In genomic region chrX:123626962-123627361, GRCh38 we compare ENCODE assay signal across 12 cellular contexts.
DNase-seq lines count a peak whose midpoint lies in the region; ATAC-seq, FAIRE-seq and TF ChIP-seq lines count a peak whose summit lies in the region.
"Had no signal": no experiment of that assay in that cellular context is flagged by ENCODE, and none has a peak within 500 bp of the region (broad histone marks: within the 10 kb centered on the region; RNA-seq: fewer than 3 reads in every experiment).

No MANE protein-coding gene starts in this region.

- H3K27ac Mint-ChIP-seq in activated naive CD8-positive, alpha-beta T cell: peak overlapping the region; percentile 64

- H3K27ac ChIP-seq in lung (ENCODE audit: low read depth in 1 of 2, low read length in 1 of 2): no peak overlapping the region
- H3K27ac ChIP-seq: HL-60 had no signal

- H3K27me3 Mint-ChIP-seq in activated naive CD8-positive, alpha-beta T cell: no peaks in the 10 kb centered on the region

- no peaks in the 10 kb centered on the region for H3K4me1 ChIP-seq in lung (ENCODE audit: control insufficient read depth in 2 of 2, insufficient read depth in 2 of 2, low read length in 2 of 2)

- H3K9me3 ChIP-seq in lung (ENCODE audit: control insufficient read depth in 2 of 2, insufficient read depth in 1 of 2, low read length in 1 of 2): no peaks in the 10 kb centered on the region

- peaks cover 7% of the 10 kb centered on the region for H3K4me1 Mint-ChIP-seq in activated naive CD8-positive, alpha-beta T cell (ENCODE audit: low read depth)

- H3K36me3 Mint-ChIP-seq in activated naive CD8-positive, alpha-beta T cell: peaks cover 7% of the 10 kb centered on the region

- no peak for TF ChIP-seq CTCF in lung (IDR thresholded peaks at IDR 0.05; ENCODE audit: control extremely low read depth, extremely low read depth)

- peak; percentile 48 for ATAC-seq in lung (ENCODE audit: insufficient read depth, low FRiP score)
- no peak for ATAC-seq in GM21528 (IDR thresholded peaks at IDR 0.05; ENCODE audit: low FRiP score, unreplicated experiment)
- ATAC-seq in left lobe of liver: no peak

- no peak overlapping the region for H3K4me3 Mint-ChIP-seq in activated naive CD8-positive, alpha-beta T cell

- peaks cover 3 to 8% of the 10 kb centered on the region in 2 donors for H3K36me3 ChIP-seq in lung (ENCODE audit: control insufficient read depth in 2 of 2, insufficient read depth in 2 of 2, low read length in 2 of 2)

- H3K4me3 ChIP-seq in lung: no peak overlapping the region

- FAIRE-seq in HTR-8/SVneo (lab: Jason Lieb, UNC): no peak

- H3K9me3 Mint-ChIP-seq in activated naive CD8-positive, alpha-beta T cell (ENCODE audit: low read depth): no peaks in the 10 kb centered on the region

- no peaks in the 10 kb centered on the region for H3K27me3 ChIP-seq in lung (ENCODE audit: control insufficient read depth, insufficient read depth)

- peak; percentile 84 for DNase-seq in EH (ENCODE audit: low read depth)
- DNase-seq in HCEC 1CT: peak; percentile 82
- no peak for DNase-seq in lung (ENCODE audit: low spot score)
- DNase-seq in HTR-8/SVneo (ENCODE audit: insufficient read length, low spot score): no peak
- DNase-seq in SIG-M5 (lab: John Stamatoyannopoulos, UW): no peak
- DNase-seq in left lobe of liver (ENCODE audit: low spot score): no peak
- DNase-seq: NCI-H1048, NCI-H524 treated with DMSO at 0.1 percent for 48 hours, retina had no signal

Comparison
In these comparisons a context has a peak if more than half of its experiments do, and no peak if none do; other contexts are left out.
1. DNase-seq: peak in EH (single experiment) and HCEC 1CT (single experiment); none in lung (single experiment), HTR-8/SVneo (single experiment), SIG-M5 (single experiment) and left lobe of liver (single experiment).